ENCODE assay signal across 9 cellular contexts in genomic region chr10:21519327-21519933, GRCh38. TPM values are rescaled to one million over a fixed set of nuclear protein-coding genes. Genes with fewer than 3 reads are reported as not detected.
A peak's percentile ranks its signal among the peaks of the same experiment; 100 is the strongest.
DNase-seq lines count a peak whose midpoint lies in the region; ATAC-seq, FAIRE-seq and TF ChIP-seq lines count a peak whose summit lies in the region.
"Had no signal": no experiment of that assay in that cellular context is flagged by ENCODE, and none has a peak within 500 bp of the region (broad histone marks: within the 10 kb centered on the region; RNA-seq: fewer than 3 reads in every experiment).

No MANE protein-coding gene starts in this region.

- H3K79me2 ChIP-seq in OCI-LY1 (ENCODE audit: insufficient read depth, low read length): no peaks in the 10 kb centered on the region

- H3K4me2 ChIP-seq in OCI-LY1 (ENCODE audit: low read length): peak overlapping the region; percentile 96

- H3K9ac ChIP-seq in OCI-LY1 (ENCODE audit: low read length): no peak overlapping the region

- H3K36me3 ChIP-seq in OCI-LY1 (ENCODE audit: insufficient read depth, low read length) (no peaks in the 10 kb centered on the region), ovary (no peaks in the 10 kb centered on the region)

- H4K20me1 ChIP-seq in OCI-LY1 (ENCODE audit: insufficient read depth, low read length): no peaks in the 10 kb centered on the region

- H3K9me3 ChIP-seq in OCI-LY1 (ENCODE audit: low read length) (no peaks in the 10 kb centered on the region), ovary (no peaks in the 10 kb centered on the region)

- ATAC-seq in GM18502 (IDR thresholded peaks at IDR 0.05; ENCODE audit: poor library complexity, unreplicated experiment): no peak

- no peak overlapping the region for H2AFZ ChIP-seq in OCI-LY1 (ENCODE audit: low read length)

- H3K9me2 ChIP-seq in OCI-LY1 (ENCODE audit: low read depth, low read length): no peaks in the 10 kb centered on the region

- intact Hi-C loops in ovary (cut with DNase I): loop anchor here in 1 of 4 donors (10.0 kb wide), 1 partner anchor 805 kb away; the partner anchor contains the start of gene BMI1

- peaks cover 36% of the 10 kb centered on the region for H3K4me1 ChIP-seq in OCI-LY1 (ENCODE audit: insufficient read depth, low read length, severe bottlenecking)
- H3K4me1 ChIP-seq in ovary (ENCODE audit: insufficient read depth): peaks cover 8% of the 10 kb centered on the region

- TF ChIP-seq CTCF in D721Med (IDR thresholded peaks at IDR 0.05; ENCODE audit: insufficient read depth, missing control alignments): no peak
- no peak for TF ChIP-seq CTCF in OCI-LY1 (IDR thresholded peaks at IDR 0.05; ENCODE audit: low read length)
- TF ChIP-seq CTCF in epithelial cell of proximal tubule (conservative IDR thresholded peaks at IDR 0.05; ENCODE audit: low read depth, low read length): no peak
- TF ChIP-seq CTCF in ovary (IDR thresholded peaks at IDR 0.05): no peak

- H3K27me3 ChIP-seq in OCI-LY1 (ENCODE audit: insufficient read depth, low read length) (peaks cover 7% of the 10 kb centered on the region), ovary (no peaks in the 10 kb centered on the region)

- 4 to 9% (median 8%) methylated on average over 11 of the region's 11 CpGs for WGBS in ovary, 3 donors

- DNase-seq in D721Med (ENCODE audit: insufficient read length, low spot score) (no peak), epithelial cell of proximal tubule (ENCODE audit: low read depth) (no peak), ovary (no peak), NOMO-1 treated with dmso at 0.1 percent for 144 hours (lab: John Stamatoyannopoulos, UW; ENCODE audit: unreplicated experiment) (no peak), GM19239 (ENCODE audit: insufficient read length, low spot score) (no peak)
- DNase-seq in activated CD4-positive, alpha-beta T cell treated with anti-CD3 and anti-CD28 coated beads, Interleukin-2, amount 50 U/mL, for 48 hours: no peak

- H3K4me3 ChIP-seq in OCI-LY1 (ENCODE audit: low read depth, low read length, poor library complexity, severe bottlenecking) (no peak overlapping the region), epithelial cell of proximal tubule (ENCODE audit: low read depth, low read length) (peak overlapping the region; percentile 69), ovary (peak overlapping the region; percentile 48)

- FAIRE-seq in D721Med (lab: Jason Lieb, UNC) (peak; percentile 16), GM19239 (lab: Jason Lieb, UNC) (no peak)

- no peak for TF ChIP-seq EP300 in ovary (IDR thresholded peaks at IDR 0.05)

- no peak for TF ChIP-seq POLR2A in ovary (IDR thresholded peaks at IDR 0.05)

- H3F3A ChIP-seq in OCI-LY1 (ENCODE audit: insufficient read depth, low read length): no peaks in the 10 kb centered on the region

- H3K27ac ChIP-seq in OCI-LY1 (ENCODE audit: low read depth, low read length, poor library complexity, severe bottlenecking) (no peak overlapping the region), ovary (peak overlapping the region; percentile 81 to 90)

RNA-seq across cellular contexts. Expression of gene SKIDA1, which starts 6.1 kb away (rescaled TPM):
- total RNA-seq in epithelial cell of proximal tubule (0.52 and 1.4 TPM in 2 replicates), ovary (1 to 10 TPM; 1.1 to 4.2 (median 3.4) TPM)
- 1 to 10 TPM; 1.1 to 1.7 TPM for polyA plus RNA-seq in ovary
- total RNA-seq: T-helper 1 cell treated with Interleukin-12 subunit alpha and Interleukin-12 subunit beta and Interleukin-4 antibody, amounts not matched to agents 30 ng/mL and 1 ng/mL, for 36 hours had no signal

RNA-seq across cellular contexts. Expression of gene MLLT10, which starts 14.6 kb away (rescaled TPM):
- total RNA-seq in epithelial cell of proximal tubule: 15.5 and 15.8 TPM in 2 replicates
- 10 to 100 TPM; 32.3 to 55.1 (median 43.7) TPM for total RNA-seq in ovary
- polyA plus RNA-seq in ovary: 10 to 100 TPM; 23.6 to 27.4 TPM
